Comparison of ENCODE assay signal across 8 cellular contexts in genomic region chr5:103562453-103563157, GRCh38. TPM values are rescaled to one million over a fixed set of nuclear protein-coding genes. Genes with fewer than 3 reads are reported as not detected.
A peak's percentile ranks its signal among the peaks of the same experiment; 100 is the strongest.
DNase-seq lines count a peak whose midpoint lies in the region; ATAC-seq and TF ChIP-seq lines count a peak whose summit lies in the region.

Gene NUDT12 (minus strand): TSS chr5:103562789. CDS start chr5:103560248, 2,541 bp downstream.

- H3K4me3 ChIP-seq in BE2C (ENCODE audit: low read depth, low read length) (peak within 1 kb of the TSS; percentile 76), mesodermal cell (ENCODE audit: extremely low read depth, insufficient read depth, low read length, poor library complexity, severe bottlenecking) (peak within 1 kb of the TSS; percentile 48)

- TF ChIP-seq CTCF in BE2C (IDR thresholded peaks at IDR 0.05; ENCODE audit: low read depth, low read length), result no peak

- H3K4me1 ChIP-seq in BE2C, result no peaks in the 10 kb centered on the region
- no peaks in the 10 kb centered on the region for H3K4me1 ChIP-seq in mesodermal cell (ENCODE audit: control insufficient read depth, insufficient read depth, low read length, poor library complexity, severe bottlenecking)

- TF ChIP-seq POLR2A in GM19193 (IDR thresholded peaks at IDR 0.05; ENCODE audit: extremely low read depth, insufficient read depth, insufficient read length), result peak; percentile 49

- H3K36me3 ChIP-seq in BE2C (no peaks in the 10 kb centered on the region), mesodermal cell (ENCODE audit: control insufficient read depth, insufficient read depth, low read length) (no peaks in the 10 kb centered on the region)

- no peaks in the 10 kb centered on the region for H3K27me3 ChIP-seq in BE2C

- ATAC-seq in HG03432 (IDR thresholded peaks at IDR 0.05; ENCODE audit: unreplicated experiment), result peak; percentile 97

- WGBS in mesodermal cell (ENCODE audit: insufficient coverage in 2 of 2), 2 experiments, result 44 to 54% methylated on average over 14 to 18 of the region's 37 CpGs

- peak within 1 kb of the TSS; percentile 74 for H3K27ac ChIP-seq in mesodermal cell (ENCODE audit: low read depth, low read length, severe bottlenecking)

- DNase-seq in BE2C (peak; percentile 71), NCI-H524 treated with DMSO at 0.1 percent for 48 hours (lab: John Stamatoyannopoulos, UW) (peak; percentile 81), epidermal melanocyte (ENCODE audit: insufficient read length, low spot score) (peak; percentile 58)
- peak; percentile 35 for DNase-seq in activated CD8-positive, alpha-beta memory T cell treated with anti-CD3 and anti-CD28 coated beads, Interleukin-2, amount 50 U/mL, for 4 hours
- DNase-seq in stimulated activated CD8-positive, alpha-beta memory T cell treated with anti-CD3 and anti-CD28 coated beads, Interleukin-2, amount 100 ng/mL, for 48 hours (ENCODE audit: low read depth in 2 of 2), result peak; percentile 20 to 26

- no peaks in the 10 kb centered on the region for H3K9me3 ChIP-seq in BE2C
- H3K9me3 ChIP-seq in mesodermal cell (ENCODE audit: control insufficient read depth, low read length), result no peaks in the 10 kb centered on the region

RNA-seq across cellular contexts. Expression of gene NUDT12, which starts in this region (rescaled TPM):
- polyA plus RNA-seq in BE2C (2012; ENCODE audit: insufficient read depth, insufficient read length, low read depth), result 6.9 TPM
- 7.3 TPM for polyA plus RNA-seq in mesodermal cell (2013, experiment 1 of 2)
- polyA plus RNA-seq in mesodermal cell (2013, experiment 2 of 2), result 9.3 TPM

Comparison
In these comparisons a context has a peak if more than half of its experiments do, and no peak if none do; other contexts are left out.
1. Peak in every context shown above with its lines: DNase-seq, ATAC-seq, H3K4me3 ChIP-seq and H3K27ac ChIP-seq.
2. DNase-seq: peak in every context shown above with its lines; median percentile 81 in NCI-H524 treated with DMSO at 0.1 percent for 48 hours; 71 in BE2C; 58 in epidermal melanocyte; 35 in activated CD8-positive, alpha-beta memory T cell treated with anti-CD3 and anti-CD28 coated beads, Interleukin-2, amount 50 U/mL, for 4 hours; 23 in stimulated activated CD8-positive, alpha-beta memory T cell treated with anti-CD3 and anti-CD28 coated beads, Interleukin-2, amount 100 ng/mL, for 48 hours.